In genomic region chr15:59020321-59020720, GRCh38 we compare ENCODE assay signal across 20 cellular contexts. TPM values are rescaled to one million over a fixed set of nuclear protein-coding genes. Genes with fewer than 3 reads are reported as not detected.
DNase-seq lines count a peak whose midpoint lies in the region; ATAC-seq, FAIRE-seq and TF ChIP-seq lines count a peak whose summit lies in the region.
"Had no signal": no experiment of that assay in that cellular context is flagged by ENCODE, and none has a peak within 500 bp of the region (broad histone marks: within the 10 kb centered on the region; RNA-seq: fewer than 3 reads in every experiment).

No MANE protein-coding gene starts in this region.

- H3K4me1 ChIP-seq in RWPE2 (ENCODE audit: insufficient read depth, poor library complexity, severe bottlenecking): no peaks in the 10 kb centered on the region
- H3K4me1 ChIP-seq in small intestine (ENCODE audit: control insufficient read depth in 2 of 2, insufficient read depth in 1 of 2, low read depth in 1 of 2, low read length in 1 of 2): no peaks in the 10 kb centered on the region
- H3K4me1 ChIP-seq: SJSA1 had no signal

- no peak for FAIRE-seq in small intestine (lab: Jason Lieb, UNC)

- intact Hi-C loops in activated T-helper 2 cell treated with anti-CD3 and anti-CD28 coated beads, Interferon-gamma antibody, Interleukin-2, Interleukin-4, amounts not matched to agents 10 μg/mL and 5 μg/mL and 100 μg/mL, durations not matched to agents 14 hours and 24 hours and 36 hours (cut with micrococcal nuclease): loop anchor here (10.0 kb wide), 1 partner anchor 54 kb away; no protein-coding TSS in a partner anchor

- H3K4me3 Mint-ChIP-seq in activated T-helper 2 cell treated with anti-CD3 and anti-CD28 coated beads, Interferon-gamma antibody, Interleukin-2, Interleukin-4, amounts not matched to agents 10 μg/mL and 5 μg/mL and 100 μg/mL, durations not matched to agents 14 hours and 24 hours and 36 hours (ENCODE audit: low read depth): no peak overlapping the region
- H3K4me3 Mint-ChIP-seq: H9, IgD-negative memory B cell had no signal

- H3K27me3 ChIP-seq in RWPE2 (ENCODE audit: insufficient read depth, poor library complexity, severe bottlenecking): no peaks in the 10 kb centered on the region
- no peaks in the 10 kb centered on the region for H3K27me3 ChIP-seq in small intestine (ENCODE audit: control insufficient read depth in 2 of 2, insufficient read depth in 2 of 2, low read length in 2 of 2)
- H3K27me3 ChIP-seq: SJSA1 had no signal

- no peaks in the 10 kb centered on the region for H3K9me3 Mint-ChIP-seq in activated T-helper 2 cell treated with anti-CD3 and anti-CD28 coated beads, Interferon-gamma antibody, Interleukin-2, Interleukin-4, amounts not matched to agents 10 μg/mL and 5 μg/mL and 100 μg/mL, durations not matched to agents 14 hours and 24 hours and 36 hours
- H3K9me3 Mint-ChIP-seq: IgD-negative memory B cell had no signal

- H3K27ac ChIP-seq in RWPE2 (ENCODE audit: poor library complexity, severe bottlenecking) (no peak overlapping the region), small intestine (ENCODE audit: low read depth in 1 of 2, low read length in 1 of 2) (no peak overlapping the region)
- H3K27ac ChIP-seq: 22Rv1, C4-2B, RWPE1, SJSA1 had no signal

- ATAC-seq in activated CD4-positive, CD25-positive, alpha-beta regulatory T cell treated with anti-CD3 and anti-CD28 coated beads, Interleukin-2, amount 50 U/mL, for 24 hours: peak; percentile 38 to 49
- peak; percentile 70 for ATAC-seq in RWPE2 (ENCODE audit: low read depth)
- ATAC-seq: PC-3 had no signal

- DNase-seq in activated CD4-positive, CD25-positive, alpha-beta regulatory T cell treated with anti-CD3 and anti-CD28 coated beads, Interleukin-2, amount 50 U/mL, for 72 hours: no peak
- DNase-seq in RWPE2 (ENCODE audit: low spot score) (no peak), foreskin fibroblast (peak; percentile 1 to 16), small intestine (peak; percentile 7)
- no peak for DNase-seq in stimulated activated CD4-positive, alpha-beta T cell treated with anti-CD3 and anti-CD28 coated beads, Interleukin-4, amount 100 ng/mL, for 1 hour
- DNase-seq in activated T-helper 2 cell treated with anti-CD3 and anti-CD28 coated beads, Interferon-gamma antibody, Interleukin-2, Interleukin-4, amounts not matched to agents 10 μg/mL and 5 μg/mL and 100 μg/mL, durations not matched to agents 14 hours and 24 hours and 36 hours (ENCODE audit: low spot score): no peak
- no peak for DNase-seq in stimulated activated CD4-positive, alpha-beta T cell treated with anti-CD3 and anti-CD28 coated beads, Interleukin-2, amount 100 ng/mL, for 24 hours
- DNase-seq: H9, Kasumi-1, NCI-H187, NCI-H2171, NCI-H446, NCI-H69, PC-3 had no signal

- H3K4me3 ChIP-seq in RWPE2 (ENCODE audit: severe bottlenecking): no peak overlapping the region
- H3K4me3 ChIP-seq in foreskin fibroblast (ENCODE audit: low read depth in 1 of 2, low read length in 2 of 2): no peak overlapping the region
- H3K4me3 ChIP-seq in small intestine (ENCODE audit: low read depth in 1 of 2, low read length in 2 of 2): no peak overlapping the region
- H3K4me3 ChIP-seq: SJSA1 had no signal

- peaks cover 45% of the 10 kb centered on the region for H3K36me3 ChIP-seq in RWPE2 (ENCODE audit: low read depth)
- H3K36me3 ChIP-seq in small intestine (ENCODE audit: control insufficient read depth in 2 of 2, insufficient read depth in 2 of 2, low read length in 2 of 2): peaks cover 0 to 1% of the 10 kb centered on the region in 2 donors

- H3K9me3 ChIP-seq in RWPE2 (ENCODE audit: severe bottlenecking) (no peaks in the 10 kb centered on the region), small intestine (ENCODE audit: control insufficient read depth, low read depth) (no peaks in the 10 kb centered on the region)
- H3K9me3 ChIP-seq: SJSA1 had no signal

- H3K27me3 Mint-ChIP-seq in activated T-helper 2 cell treated with anti-CD3 and anti-CD28 coated beads, Interferon-gamma antibody, Interleukin-2, Interleukin-4, amounts not matched to agents 10 μg/mL and 5 μg/mL and 100 μg/mL, durations not matched to agents 14 hours and 24 hours and 36 hours (ENCODE audit: low read depth): no peaks in the 10 kb centered on the region
- H3K27me3 Mint-ChIP-seq: IgD-negative memory B cell had no signal

- peaks cover 4% of the 10 kb centered on the region for H3K4me1 Mint-ChIP-seq in activated T-helper 2 cell treated with anti-CD3 and anti-CD28 coated beads, Interferon-gamma antibody, Interleukin-2, Interleukin-4, amounts not matched to agents 10 μg/mL and 5 μg/mL and 100 μg/mL, durations not matched to agents 14 hours and 24 hours and 36 hours (ENCODE audit: low read depth)

- no peak overlapping the region for H3K27ac Mint-ChIP-seq in activated T-helper 2 cell treated with anti-CD3 and anti-CD28 coated beads, Interferon-gamma antibody, Interleukin-2, Interleukin-4, amounts not matched to agents 10 μg/mL and 5 μg/mL and 100 μg/mL, durations not matched to agents 14 hours and 24 hours and 36 hours
- H3K27ac Mint-ChIP-seq: H9 had no signal

- peaks cover 33% of the 10 kb centered on the region for H3K36me3 Mint-ChIP-seq in activated T-helper 2 cell treated with anti-CD3 and anti-CD28 coated beads, Interferon-gamma antibody, Interleukin-2, Interleukin-4, amounts not matched to agents 10 μg/mL and 5 μg/mL and 100 μg/mL, durations not matched to agents 14 hours and 24 hours and 36 hours (ENCODE audit: low read depth)

- TF ChIP-seq CTCF in RWPE2 (IDR thresholded peaks at IDR 0.05; ENCODE audit: poor library complexity, severe bottlenecking): no peak
- no peak for TF ChIP-seq CTCF in foreskin fibroblast (IDR thresholded peaks at IDR 0.05; ENCODE audit: low read depth, low read length)

RNA-seq across cellular contexts. Expression of gene RNF111, which starts 32.9 kb away (rescaled TPM):
- 10 to 100 TPM in 1 of 3 donors, 1 to 10 TPM in 2; 7.0 to 10.1 (median 7.6) TPM for polyA plus RNA-seq in small intestine
- 36.4 and 36.9 TPM in 2 replicates for total RNA-seq in activated T-helper 2 cell treated with anti-CD3 and anti-CD28 coated beads, Interferon-gamma antibody, Interleukin-2, Interleukin-4, amounts not matched to agents 10 μg/mL and 5 μg/mL and 100 μg/mL, durations not matched to agents 14 hours and 24 hours and 36 hours

Comparison
In these comparisons a context has a peak if more than half of its experiments do, and no peak if none do; other contexts are left out.
1. DNase-seq: peak in foreskin fibroblast (2 of 2) and small intestine (single experiment); none in activated CD4-positive, CD25-positive, alpha-beta regulatory T cell treated with anti-CD3 and anti-CD28 coated beads, Interleukin-2, amount 50 U/mL, for 72 hours (single experiment), RWPE2 (single experiment), stimulated activated CD4-positive, alpha-beta T cell treated with anti-CD3 and anti-CD28 coated beads, Interleukin-4, amount 100 ng/mL, for 1 hour (single experiment), activated T-helper 2 cell treated with anti-CD3 and anti-CD28 coated beads, Interferon-gamma antibody, Interleukin-2, Interleukin-4, amounts not matched to agents 10 μg/mL and 5 μg/mL and 100 μg/mL, durations not matched to agents 14 hours and 24 hours and 36 hours (single experiment) and stimulated activated CD4-positive, alpha-beta T cell treated with anti-CD3 and anti-CD28 coated beads, Interleukin-2, amount 100 ng/mL, for 24 hours (0 of 2).